In genomic region chr12:3988519-3989217, GRCh38 we compare ENCODE assay signal across 9 cellular contexts.
DNase-seq lines count a peak whose midpoint lies in the region; FAIRE-seq and TF ChIP-seq lines count a peak whose summit lies in the region.
"Had no signal": no experiment of that assay in that cellular context is flagged by ENCODE, and none has a peak within 500 bp of the region (broad histone marks: within the 10 kb centered on the region; RNA-seq: fewer than 3 reads in every experiment).

No MANE protein-coding gene starts in this region.

- H3K36me3 ChIP-seq in H1 (ENCODE audit: control insufficient read depth in 2 of 4, insufficient read depth in 4 of 4, low read length in 3 of 4), result no peaks in the 10 kb centered on the region

- no peak overlapping the region for H4K91ac ChIP-seq in H1 (replicated peaks; ENCODE audit: insufficient read length, low read length)

- H3K79me2 ChIP-seq in H1 (ENCODE audit: control insufficient read depth in 1 of 2, insufficient read depth in 2 of 2, low read length in 2 of 2), result no peaks in the 10 kb centered on the region

- H4K20me1 ChIP-seq in H1 (replicated peaks in 1 of 2; ENCODE audit: control insufficient read depth in 1 of 2, insufficient read depth in 2 of 2, low read length in 2 of 2), result no peaks in the 10 kb centered on the region

- H3K27ac ChIP-seq in H1 (ENCODE audit: low read depth, low read length), result no peak overlapping the region

- FAIRE-seq in RCC 7860 (lab: Jason Lieb, UNC) (peak; percentile 78), H1 (lab: Jason Lieb, UNC) (no peak)

- no peak overlapping the region for H2BK5ac ChIP-seq in H1 (ENCODE audit: low read depth, low read length)

- no peak for TF ChIP-seq CTCF in H1 (IDR thresholded peaks at IDR 0.05; ENCODE audit: control extremely low read depth in 1 of 3, insufficient read depth in 1 of 3, low read depth in 1 of 3, low read length in 3 of 3)

- no peaks in the 10 kb centered on the region for H3K79me1 ChIP-seq in H1 (ENCODE audit: low read depth, low read length)

- no peak overlapping the region for H3K56ac ChIP-seq in H1 (replicated peaks; ENCODE audit: insufficient read length, low read depth, low read length)

- H3K4me3 ChIP-seq in H1 (ENCODE audit: extremely low read depth in 1 of 4, insufficient read depth in 2 of 4, low read depth in 3 of 4, low read length in 4 of 4), result no peak overlapping the region

- no peak overlapping the region for H4K5ac ChIP-seq in H1 (ENCODE audit: insufficient read length, low read depth, low read length)

- 90% methylated on average over 4 of the region's 4 CpGs; no CpG with 5 or more reads in 1 of the 2 experiments for WGBS in H1 (ENCODE audit: extremely low coverage in 1 of 2, insufficient coverage in 1 of 2, insufficient read length in 1 of 2, insufficient replicate concordance in 2 of 2, low coverage in 1 of 2, low lambda C conversion rate in 2 of 2, missing lambda C conversion rate in 1 of 2), 2 experiments

- H2BK120ac ChIP-seq in H1 (replicated peaks; ENCODE audit: low read depth, low read length), result no peak overlapping the region

- no peaks in the 10 kb centered on the region for H3K23me2 ChIP-seq in H1 (ENCODE audit: low read depth, low read length)

- H3K27me3 ChIP-seq in H1 (replicated peaks in 1 of 4; ENCODE audit: control insufficient read depth in 3 of 4, extremely low read depth in 1 of 4, insufficient read depth in 3 of 4, low read length in 3 of 4), result no peaks in the 10 kb centered on the region

- TF ChIP-seq EP300 in H1 (IDR thresholded peaks at IDR 0.05; ENCODE audit: borderline replicate concordance in 1 of 2, low read depth in 2 of 2, low read length in 2 of 2), result no peak

- H3K14ac ChIP-seq in H1 (ENCODE audit: insufficient read length), result no peak overlapping the region

- CTCF ChIA-PET in H1 (lab: Charles Lee; ENCODE audit: partially characterized antibody), result interaction anchor here (1.1 to 18.4 kb wide), 7 partner anchors 10 to 294 kb away, joined by 3 to 273 read pairs (median 8); no protein-coding TSS in a partner anchor

- peak overlapping the region; percentile 61; the same call in 1 of the 2 replicates for H2BK12ac ChIP-seq in H1 (ENCODE audit: low read depth, low read length)

- no peak for TF ChIP-seq POLR2A in H1 (IDR thresholded peaks at IDR 0.05; ENCODE audit: control extremely low read depth in 1 of 2, low read depth in 2 of 2, low read length in 2 of 2)

- peak overlapping the region; percentile 33; the same call in 1 of the 2 replicates for H2AFZ ChIP-seq in H1 (ENCODE audit: low read length)

- H2AK5ac ChIP-seq in H1 (ENCODE audit: low read depth, low read length), result 0 out of 2 replicates have a peak overlapping the region, but pooled peaks have one; percentile 9

- no peak overlapping the region for H3K4me2 ChIP-seq in H1 (ENCODE audit: insufficient read depth in 1 of 2, low read depth in 2 of 2, low read length in 2 of 2)

- H3K18ac ChIP-seq in H1 (ENCODE audit: extremely low read depth, low read length), result no peak overlapping the region

- DNase-seq in stimulated activated CD4-positive, alpha-beta T cell treated with anti-CD3 and anti-CD28 coated beads, Interleukin-1b, Interleukin-23, amount 100 ng/mL, for 48 hours, result peak; percentile 37
- no peak for DNase-seq in stimulated activated CD4-positive, alpha-beta T cell treated with anti-CD3 and anti-CD28 coated beads, Interleukin-4, amount 100 ng/mL, for 1 hour
- DNase-seq in RCC 7860 (ENCODE audit: low spot score) (peak; percentile 64), H1 (ENCODE audit: low read depth in 1 of 2, low spot score in 2 of 2) (no peak), NCI-H446 treated with DMSO at 0.1 percent for 48 hours (lab: John Stamatoyannopoulos, UW) (no peak), GM03348 (ENCODE audit: low spot score) (no peak), OCI-M2 (lab: John Stamatoyannopoulos, UW; ENCODE audit: unreplicated experiment) (no peak), NCI-H1436 treated with DMSO at 0.1 percent for 48 hours (lab: John Stamatoyannopoulos, UW) (no peak)
- DNase-seq: NK-92 treated with Interleukin-12 subunit alpha and Interleukin-12 subunit beta, amount 100 ng/mL, for 24 hours had no signal

- H2BK15ac ChIP-seq in H1 (ENCODE audit: low read length), result no peak overlapping the region

- no peak for TF ChIP-seq RAD21 in H1 (IDR thresholded peaks at IDR 0.05 in 1 of 2, conservative IDR thresholded peaks at IDR 0.05 in 1 of 2; ENCODE audit: low read depth in 2 of 2, low read length in 2 of 2)

- POLR2A ChIA-PET in H1 (lab: Charles Lee; ENCODE audit: partially characterized antibody), result no interaction called here

- H2BK20ac ChIP-seq in H1 (ENCODE audit: low read length), result no peak overlapping the region

- H3K9me3 ChIP-seq in H1 (ENCODE audit: insufficient read depth in 2 of 2, low read depth in 1 of 2, low read length in 1 of 2), result peaks cover 0 to 5% of the 10 kb centered on the region in 2 experiments; a peak in 2 of 4 replicates

- no peak overlapping the region for H3K4ac ChIP-seq in H1 (replicated peaks; ENCODE audit: insufficient read length, low read depth, low read length)

- no peak overlapping the region for H4K8ac ChIP-seq in H1 (ENCODE audit: extremely low read depth, insufficient read depth, low read length)

- no peak overlapping the region for H3K9ac ChIP-seq in H1 (replicated peaks in 1 of 4; ENCODE audit: extremely low read depth in 1 of 4, low read depth in 3 of 4, low read length in 3 of 4)

- no peaks in the 10 kb centered on the region; a peak in 1 of 7 replicates for H3K4me1 ChIP-seq in H1 (replicated peaks in 1 of 4; ENCODE audit: control insufficient read depth in 3 of 4, insufficient read depth in 4 of 4, low read length in 3 of 4)

- no peak overlapping the region for H3K23ac ChIP-seq in H1 (ENCODE audit: insufficient read length)

TF ChIP-seq in H1, 55 proteins besides CTCF, POLR2A, EP300 and RAD21:
- no peak for TF ChIP-seq MAX (IDR thresholded peaks at IDR 0.05)
TF ChIP-seq in H1: peak in this region for 0.

Comparison
In these comparisons a context has a peak if more than half of its experiments do, and no peak if none do; other contexts are left out.
1. DNase-seq: peak in stimulated activated CD4-positive, alpha-beta T cell treated with anti-CD3 and anti-CD28 coated beads, Interleukin-1b, Interleukin-23, amount 100 ng/mL, for 48 hours (single experiment) and RCC 7860 (single experiment); none in stimulated activated CD4-positive, alpha-beta T cell treated with anti-CD3 and anti-CD28 coated beads, Interleukin-4, amount 100 ng/mL, for 1 hour (single experiment), H1 (0 of 2), NCI-H446 treated with DMSO at 0.1 percent for 48 hours (single experiment), GM03348 (single experiment), OCI-M2 (single experiment) and NCI-H1436 treated with DMSO at 0.1 percent for 48 hours (single experiment).